ENCODE assay signal across 8 cellular contexts in the genomic region with DNA sequence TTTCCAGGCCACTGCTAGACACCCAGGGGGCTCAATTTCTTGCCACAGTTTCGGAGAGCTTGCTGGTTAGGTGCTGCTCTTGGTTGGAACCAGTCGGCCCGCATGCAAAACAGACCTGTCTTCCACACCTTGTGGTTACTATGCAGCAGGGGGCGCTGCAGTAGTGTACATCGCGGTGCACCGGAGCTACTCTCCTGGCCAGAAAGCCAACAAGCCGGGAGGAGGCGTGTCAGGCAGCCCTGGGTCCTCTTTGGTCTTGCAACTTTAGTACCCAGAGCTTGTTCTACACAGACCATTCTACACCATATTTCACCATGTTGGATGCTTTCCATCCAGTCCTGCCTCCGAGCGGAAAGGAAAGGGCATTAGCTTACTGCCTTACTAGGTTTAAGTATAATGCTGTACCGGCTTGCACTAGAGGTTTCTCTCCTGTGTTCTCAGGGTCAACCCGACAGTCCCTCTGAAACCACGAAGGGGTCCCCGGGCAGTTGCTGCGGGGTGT. TPM values are rescaled to one million over a fixed set of nuclear protein-coding genes. Genes with fewer than 3 reads are reported as not detected.
A peak's percentile ranks its signal among the peaks of the same experiment; 100 is the strongest.
DNase-seq lines count a peak whose midpoint lies in the region; ATAC-seq and TF ChIP-seq lines count a peak whose summit lies in the region.

No MANE protein-coding gene starts in this region.

- no peaks in the 10 kb centered on the region for H4K20me1 ChIP-seq in OCI-LY1 (ENCODE audit: insufficient read depth, low read length)

- peaks cover 36% of the 10 kb centered on the region for H3K4me1 ChIP-seq in OCI-LY1 (ENCODE audit: insufficient read depth, low read length, severe bottlenecking)
- peaks cover 36% of the 10 kb centered on the region for H3K4me1 ChIP-seq in mononuclear cell (ENCODE audit: insufficient read depth, low read length)

- H3K4me3 ChIP-seq in OCI-LY1 (ENCODE audit: low read depth, low read length, poor library complexity, severe bottlenecking) = peak overlapping the region; percentile 82
- H3K4me3 ChIP-seq in epithelial cell of esophagus (ENCODE audit: low read length) = peak overlapping the region; percentile 74
- H3K4me3 ChIP-seq in mononuclear cell (ENCODE audit: low read length) = peak overlapping the region; percentile 73

- H3K4me2 ChIP-seq in OCI-LY1 (ENCODE audit: low read length) = peak overlapping the region; percentile 81

- peak overlapping the region; percentile 66 for H3K9ac ChIP-seq in OCI-LY1 (ENCODE audit: low read length)

- TF ChIP-seq CTCF in OCI-LY1 (IDR thresholded peaks at IDR 0.05; ENCODE audit: low read length) (peak; percentile 91), epithelial cell of esophagus (IDR thresholded peaks at IDR 0.05; ENCODE audit: insufficient read depth, low read depth, low read length, missing control alignments) (peak; percentile 89)

- H3K9me2 ChIP-seq in OCI-LY1 (ENCODE audit: low read depth, low read length) = no peaks in the 10 kb centered on the region

- H3K79me2 ChIP-seq in OCI-LY1 (ENCODE audit: insufficient read depth, low read length) = no peaks in the 10 kb centered on the region

- H3K9me3 ChIP-seq in OCI-LY1 (ENCODE audit: low read length) = no peaks in the 10 kb centered on the region
- no peaks in the 10 kb centered on the region for H3K9me3 ChIP-seq in mononuclear cell (ENCODE audit: low read depth, low read length)

- no peaks in the 10 kb centered on the region for H3F3A ChIP-seq in OCI-LY1 (ENCODE audit: insufficient read depth, low read length)

- DNase-seq in DMS114 treated with DMSO at 0.1 percent for 48 hours (lab: John Stamatoyannopoulos, UW; ENCODE audit: unreplicated experiment) = peak; percentile 77
- DNase-seq in HuH-7.5 (ENCODE audit: low spot score) = peak; percentile 61
- peak; percentile 87 for DNase-seq in activated T-cell treated with anti-CD3 and anti-CD28 coated beads for 24 hours (ENCODE audit: low read depth)
- peak; percentile 98 for DNase-seq in epithelial cell of esophagus (ENCODE audit: low read depth)
- DNase-seq in stimulated activated CD8-positive, alpha-beta memory T cell treated with anti-CD3 and anti-CD28 coated beads, Interleukin-2, amount 100 ng/mL, for 48 hours (ENCODE audit: low read depth in 2 of 2) = peak; percentile 85 to 89

- H3K27ac ChIP-seq in OCI-LY1 (ENCODE audit: low read depth, low read length, poor library complexity, severe bottlenecking) = peak overlapping the region; percentile 74

- H3K36me3 ChIP-seq in OCI-LY1 (ENCODE audit: insufficient read depth, low read length) = no peaks in the 10 kb centered on the region

- H2AFZ ChIP-seq in OCI-LY1 (ENCODE audit: low read length) = no peak overlapping the region

- no peaks in the 10 kb centered on the region for H3K27me3 ChIP-seq in OCI-LY1 (ENCODE audit: insufficient read depth, low read length)
- H3K27me3 ChIP-seq in mononuclear cell (ENCODE audit: insufficient read depth, low read length) = no peaks in the 10 kb centered on the region

- ATAC-seq in GM21529 (IDR thresholded peaks at IDR 0.05; ENCODE audit: unreplicated experiment) = peak; percentile 54

RNA-seq across cellular contexts. Expression of a gene that starts 0.9 kb away (rescaled TPM):
- 7.2 TPM for total RNA-seq in mononuclear cell

Comparison
In these comparisons a context has a peak if more than half of its experiments do, and no peak if none do; other contexts are left out.
1. Peak in every context shown above with its lines: DNase-seq, ATAC-seq, H3K4me3 ChIP-seq and H3K27ac ChIP-seq.